7 cellular contexts compared by ENCODE assay signal in the genomic region with DNA sequence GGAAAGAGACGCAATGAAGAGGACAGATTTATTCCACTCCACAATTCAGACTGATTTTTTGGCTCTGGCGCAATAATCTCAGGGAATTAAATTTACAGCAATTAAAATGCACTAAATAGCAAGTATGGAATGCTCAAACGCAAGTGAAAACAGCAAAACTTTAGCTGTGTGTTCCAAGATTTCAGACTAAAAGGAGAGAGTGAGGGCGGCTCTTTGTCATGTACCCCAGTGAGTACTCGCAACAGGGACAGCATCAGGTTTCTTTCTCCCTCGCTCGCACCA. TPM values are rescaled to one million over a fixed set of nuclear protein-coding genes. Genes with fewer than 3 reads are reported as not detected.
A peak's percentile ranks its signal among the peaks of the same experiment; 100 is the strongest.
DNase-seq lines count a peak whose midpoint lies in the region; ATAC-seq and TF ChIP-seq lines count a peak whose summit lies in the region.

No MANE protein-coding gene starts in this region.

- H3K4me1 ChIP-seq in HAP-1 (peaks cover 33% of the 10 kb centered on the region), spleen (peaks cover 17 to 68% (median 52%) of the 10 kb centered on the region in 6 donors)

- intact Hi-C loops in activated CD4-positive, alpha-beta memory T cell treated with anti-CD3 and anti-CD28 coated beads for 36 hours (cut with micrococcal nuclease) = loop anchor here (5.0 to 10.0 kb wide), 4 partner anchors 106 to 412 kb away; no protein-coding TSS in a partner anchor
- intact Hi-C loops in spleen (cut with DNase I; ENCODE audit: low total_unique reads) = no loop called here

- H3K36me3 ChIP-seq in HAP-1 (replicated peaks) = no peaks in the 10 kb centered on the region
- no peaks in the 10 kb centered on the region for H3K36me3 ChIP-seq in spleen

- H3K27me3 ChIP-seq in HAP-1 (ENCODE audit: low read depth) (no peaks in the 10 kb centered on the region), spleen (replicated peaks in 1 of 7) (no peaks in the 10 kb centered on the region)

- no peaks in the 10 kb centered on the region for H3K9me3 Mint-ChIP-seq in activated CD4-positive, alpha-beta memory T cell treated with anti-CD3 and anti-CD28 coated beads for 36 hours

- peaks cover 34% of the 10 kb centered on the region for H3K4me1 Mint-ChIP-seq in activated CD4-positive, alpha-beta memory T cell treated with anti-CD3 and anti-CD28 coated beads for 36 hours (ENCODE audit: low read depth)

- POLR2A ChIA-PET in activated CD4-positive, alpha-beta memory T cell treated with anti-CD3 and anti-CD28 coated beads for 36 hours (lab: Charles Lee) = interaction anchor here (1.2 to 2.7 kb wide), 4 partner anchors 122 to 410 kb away, joined by 3 to 8 read pairs (median 8); a partner anchor contains a TSS

- H3K27me3 Mint-ChIP-seq in activated CD4-positive, alpha-beta memory T cell treated with anti-CD3 and anti-CD28 coated beads for 36 hours = no peaks in the 10 kb centered on the region

- H3K9me3 ChIP-seq in HAP-1 (no peaks in the 10 kb centered on the region), spleen (no peaks in the 10 kb centered on the region)

- ATAC-seq in GM19467 (IDR thresholded peaks at IDR 0.05; ENCODE audit: unreplicated experiment) (no peak), HG03108 (IDR thresholded peaks at IDR 0.05; ENCODE audit: unreplicated experiment) (no peak)

- peak overlapping the region; percentile 89 for H3K27ac Mint-ChIP-seq in activated CD4-positive, alpha-beta memory T cell treated with anti-CD3 and anti-CD28 coated beads for 36 hours

- peak overlapping the region; percentile 98 for H3K4me3 Mint-ChIP-seq in activated CD4-positive, alpha-beta memory T cell treated with anti-CD3 and anti-CD28 coated beads for 36 hours

- CTCF ChIA-PET in activated CD4-positive, alpha-beta memory T cell treated with anti-CD3 and anti-CD28 coated beads for 36 hours (lab: Charles Lee) = interaction anchor here (1.5 to 2.5 kb wide), 3 partner anchors 182 to 219 kb away, joined by 3 to 12 read pairs (median 4); a partner anchor contains a TSS

- WGBS in spleen, 5 donors = 0 to 4% (median 2%) methylated on average over 7 of the region's 7 CpGs

- H3K4me3 ChIP-seq in HAP-1 (peak overlapping the region; percentile 70), iPS-11a (ENCODE audit: low read depth, low read length) (peak overlapping the region; percentile 79), spleen (peak overlapping the region; percentile 71 to 98 (median 85))

- TF ChIP-seq CTCF in spleen (IDR thresholded peaks at IDR 0.05 in 8 of 11, conservative IDR thresholded peaks at IDR 0.05 in 3 of 11) = no peak

- in situ Hi-C loops in HAP-1 (cut with MboI; ENCODE audit: low sequenced_read_pairs) = no loop called here

- no peaks in the 10 kb centered on the region for H3K36me3 Mint-ChIP-seq in activated CD4-positive, alpha-beta memory T cell treated with anti-CD3 and anti-CD28 coated beads for 36 hours

- H3K27ac ChIP-seq in spleen = peak overlapping the region; percentile 90 to 99 (median 96)

- no peak for TF ChIP-seq POLR2A in spleen (IDR thresholded peaks at IDR 0.05)

- no peak for DNase-seq in HAP-1 (ENCODE audit: low spot score in 2 of 2)
- no peak for DNase-seq in activated CD4-positive, alpha-beta memory T cell treated with anti-CD3 and anti-CD28 coated beads for 36 hours
- DNase-seq in spleen = no peak
- DNase-seq in SIG-M5 (lab: John Stamatoyannopoulos, UW) = no peak

RNA-seq across cellular contexts. Expression of a gene that starts 1.2 kb away (rescaled TPM):
- total RNA-seq in activated CD4-positive, alpha-beta memory T cell treated with anti-CD3 and anti-CD28 coated beads for 36 hours = 10 to 100 TPM; 16.6 to 19.2 TPM
- total RNA-seq in spleen = 10 to 100 TPM; 37.3 to 89.6 (median 73.9) TPM
- 1 to 10 TPM; 4.0 to 9.6 (median 4.9) TPM for polyA plus RNA-seq in spleen
